29 cellular contexts compared by ENCODE assay signal in the genomic region with DNA sequence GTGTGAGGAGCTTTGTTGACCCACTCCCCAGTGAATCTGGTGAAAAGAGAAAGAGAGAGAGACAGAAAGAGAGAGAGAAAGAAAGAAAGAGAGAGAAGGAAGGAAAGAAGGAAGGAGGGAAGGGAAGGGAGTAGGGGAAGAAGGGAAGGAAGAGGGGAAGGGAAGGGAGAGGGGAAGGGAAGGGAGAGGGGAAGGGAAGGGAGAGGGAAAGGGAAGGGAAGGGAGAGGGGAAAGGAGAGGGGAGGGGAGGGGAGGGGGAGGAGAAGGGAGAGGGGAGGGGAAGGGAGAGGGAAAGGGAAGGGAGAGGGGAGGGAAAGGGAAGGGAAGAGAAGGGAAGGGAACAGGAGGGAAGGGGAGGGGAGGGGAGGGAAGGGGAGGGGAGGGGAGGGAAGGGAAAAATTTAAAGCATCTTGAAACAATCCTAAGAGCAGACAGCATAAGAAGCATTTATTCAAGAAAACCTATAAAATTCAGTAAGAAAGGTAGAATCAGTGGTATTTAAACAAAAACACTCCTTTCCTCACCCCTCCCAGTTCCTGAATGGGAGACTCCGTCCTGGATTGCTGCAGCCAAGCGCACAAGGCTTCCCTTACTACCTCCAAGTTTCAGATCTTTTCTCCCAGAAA.
DNase-seq lines count a peak whose midpoint lies in the region; ATAC-seq, FAIRE-seq and TF ChIP-seq lines count a peak whose summit lies in the region.
"Had no signal": no experiment of that assay in that cellular context is flagged by ENCODE, and none has a peak within 500 bp of the region (broad histone marks: within the 10 kb centered on the region; RNA-seq: fewer than 3 reads in every experiment).

No MANE protein-coding gene starts in this region.

- TF ChIP-seq CTCF in GM23338 (conservative IDR thresholded peaks at IDR 0.05; ENCODE audit: low read depth in 2 of 2) = no peak
- no peak for TF ChIP-seq CTCF in K562 (IDR thresholded peaks at IDR 0.05 in 2 of 3, conservative IDR thresholded peaks at IDR 0.05 in 1 of 3; ENCODE audit: insufficient read depth in 2 of 3, low read depth in 1 of 3, low read length in 3 of 3)
- TF ChIP-seq CTCF in neural progenitor cell (IDR thresholded peaks at IDR 0.05) = no peak

- CTCF ChIA-PET in K562 (lab: Yijun Ruan, JAX; ENCODE audit: low intra/inter-chr PET ratio) = no interaction called here

- no peak overlapping the region for H3K4me3 Mint-ChIP-seq in GM23338
- H3K4me3 Mint-ChIP-seq in neural progenitor cell = no peak overlapping the region
- H3K4me3 Mint-ChIP-seq: CD14-positive monocyte; CD4-positive, alpha-beta memory T cell; CD4-positive, CD25-positive, alpha-beta regulatory T cell; CD8-positive, alpha-beta memory T cell had no signal

- no peaks in the 10 kb centered on the region for H3K79me2 ChIP-seq in GM23338 (replicated peaks; ENCODE audit: insufficient read depth)
- no peaks in the 10 kb centered on the region for H3K79me2 ChIP-seq in K562 (ENCODE audit: control insufficient read depth, insufficient read depth, low read length)
- no peaks in the 10 kb centered on the region for H3K79me2 ChIP-seq in neural progenitor cell (ENCODE audit: low read depth)

- H3K9me1 ChIP-seq in K562 (ENCODE audit: control insufficient read depth, insufficient read depth, low read length) = no peaks in the 10 kb centered on the region

- no peaks in the 10 kb centered on the region for H3K4me1 Mint-ChIP-seq in GM23338
- H3K4me1 Mint-ChIP-seq in neural progenitor cell = peaks cover 17% of the 10 kb centered on the region
- H3K4me1 Mint-ChIP-seq: CD14-positive monocyte; CD4-positive, alpha-beta memory T cell; CD4-positive, CD25-positive, alpha-beta regulatory T cell; CD8-positive, alpha-beta memory T cell had no signal

- TF ChIP-seq POLR2A in K562 (conservative IDR thresholded peaks at IDR 0.05) = no peak

- peak overlapping the region; percentile 94 for H2AFZ ChIP-seq in GM23338
- no peak overlapping the region for H2AFZ ChIP-seq in K562 (ENCODE audit: low read depth, low read length)
- peak overlapping the region; percentile 18 for H2AFZ ChIP-seq in neural progenitor cell (replicated peaks)

- no peak overlapping the region for H3K27ac Mint-ChIP-seq in GM23338
- H3K27ac Mint-ChIP-seq in neural progenitor cell = no peak overlapping the region
- H3K27ac Mint-ChIP-seq: CD14-positive monocyte; CD4-positive, alpha-beta memory T cell; CD4-positive, CD25-positive, alpha-beta regulatory T cell; CD8-positive, alpha-beta memory T cell had no signal

- intact Hi-C loops in K562 (cut with micrococcal nuclease) = no loop called here

- in situ Hi-C loops in K562 (cut with MboI) = no loop called here
- in situ Hi-C loops in G401 (cut with HindIII; ENCODE audit: low sequenced_read_pairs) = no loop called here

- H3K9ac ChIP-seq in K562 (ENCODE audit: insufficient read depth in 1 of 2, low read depth in 2 of 2, low read length in 2 of 2) (no peak overlapping the region), neural progenitor cell (no peak overlapping the region)
- H3K9ac ChIP-seq: BLaER1 had no signal

- POLR2A ChIA-PET in K562 (lab: Yijun Ruan, JAX) = no interaction called here

- no peak overlapping the region for H3K27ac ChIP-seq in GM23338 (ENCODE audit: low read depth)
- H3K27ac ChIP-seq in K562 (ENCODE audit: extremely low read depth, low read depth, low read length) = no peak overlapping the region
- no peak overlapping the region for H3K27ac ChIP-seq in neural progenitor cell
- H3K27ac ChIP-seq: BLaER1 had no signal

- peaks cover 3% of the 10 kb centered on the region for H3K27me3 Mint-ChIP-seq in GM23338 (ENCODE audit: insufficient read depth, low read depth, poor library complexity)
- peaks cover 2% of the 10 kb centered on the region for H3K27me3 Mint-ChIP-seq in neural progenitor cell (ENCODE audit: insufficient read depth, low read depth)
- H3K27me3 Mint-ChIP-seq: CD4-positive, alpha-beta memory T cell; CD4-positive, CD25-positive, alpha-beta regulatory T cell; CD8-positive, alpha-beta memory T cell had no signal

- H3K9me3 ChIP-seq in K562 (replicated peaks; ENCODE audit: control insufficient read depth, insufficient read depth, low read depth, low read length) = 0 out of 2 replicates have a peak, but pooled peaks cover 2% of the 10 kb centered on the region
- no peaks in the 10 kb centered on the region for H3K9me3 ChIP-seq in neural progenitor cell (ENCODE audit: low read depth)
- H3K9me3 ChIP-seq: BE2C had no signal

- H3K27me3 ChIP-seq in GM23338 (ENCODE audit: insufficient read depth) = no peaks in the 10 kb centered on the region
- no peaks in the 10 kb centered on the region for H3K27me3 ChIP-seq in K562 (ENCODE audit: control insufficient read depth in 2 of 2, insufficient read depth in 2 of 2, low read length in 2 of 2)
- no peaks in the 10 kb centered on the region for H3K27me3 ChIP-seq in neural progenitor cell
- H3K27me3 ChIP-seq: BE2C, BLaER1 had no signal

- H3K4me1 ChIP-seq in GM23338 (ENCODE audit: insufficient read depth) (no peaks in the 10 kb centered on the region), K562 (replicated peaks in 1 of 2; ENCODE audit: control insufficient read depth in 2 of 2, insufficient read depth in 2 of 2, low read length in 2 of 2) (no peaks in the 10 kb centered on the region), neural progenitor cell (no peaks in the 10 kb centered on the region)
- H3K4me1 ChIP-seq: BE2C, BLaER1 had no signal

- no peak for DNase-seq in GM23338 (ENCODE audit: low spot score)
- DNase-seq in K562 (ENCODE audit: extremely low read depth in 1 of 4, low spot score in 3 of 4) = no peak
- peak; percentile 12 for DNase-seq in left kidney (ENCODE audit: low read depth, low spot score)
- no peak for DNase-seq in neural progenitor cell (ENCODE audit: low spot score)
- no peak for DNase-seq in G401 (ENCODE audit: low spot score)
- no peak for DNase-seq in RCC 7860 (ENCODE audit: low spot score)
- DNase-seq in stimulated activated naive CD4-positive, alpha-beta T cell (lab: John Stamatoyannopoulos, UW) = no peak
- DNase-seq: 8988T; ACHN; BE2C; C1 segment of cervical spinal cord; CD4-positive, alpha-beta memory T cell; CD4-positive, CD25-positive, alpha-beta regulatory T cell; CD8-positive, alpha-beta memory T cell; COR-L47; DMS 273 treated with DMSO at 0.1 percent for 48 hours; DMS153; DMS53; DMS79; DND-41; EL; GF-D8 had no signal

- FAIRE-seq in K562 (lab: Jason Lieb, UNC) = no peak
- FAIRE-seq in RCC 7860 (lab: Jason Lieb, UNC) = no peak
- FAIRE-seq: A204.1, G401.6, GM12891, GM19239 had no signal

- H3K36me3 Mint-ChIP-seq in GM23338 (ENCODE audit: low read depth) (peaks cover 15% of the 10 kb centered on the region), neural progenitor cell (no peaks in the 10 kb centered on the region)
- H3K36me3 Mint-ChIP-seq: CD14-positive monocyte; CD4-positive, alpha-beta memory T cell; CD4-positive, CD25-positive, alpha-beta regulatory T cell; CD8-positive, alpha-beta memory T cell had no signal

- no peaks in the 10 kb centered on the region for H4K20me1 ChIP-seq in GM23338 (replicated peaks; ENCODE audit: insufficient read depth)
- H4K20me1 ChIP-seq in K562 (replicated peaks; ENCODE audit: control insufficient read depth, insufficient read depth, low read length) = no peaks in the 10 kb centered on the region
- no peaks in the 10 kb centered on the region for H4K20me1 ChIP-seq in neural progenitor cell (ENCODE audit: low read depth)
- H4K20me1 ChIP-seq: BLaER1 had no signal

- H3K4me3 ChIP-seq in GM23338 = no peak overlapping the region
- no peak overlapping the region for H3K4me3 ChIP-seq in K562
- no peak overlapping the region for H3K4me3 ChIP-seq in neural progenitor cell
- H3K4me3 ChIP-seq: BLaER1 had no signal

- ATAC-seq in GM23338 = no peak
- no peak for ATAC-seq in K562
- no peak for ATAC-seq in HG03520 (IDR thresholded peaks at IDR 0.05; ENCODE audit: unreplicated experiment)

- H3K36me3 ChIP-seq in GM23338 (ENCODE audit: insufficient read depth) (peaks cover 7% of the 10 kb centered on the region; the same call in 1 of the 2 replicates), K562 (ENCODE audit: control insufficient read depth, insufficient read depth, low read length) (no peaks in the 10 kb centered on the region), neural progenitor cell (no peaks in the 10 kb centered on the region)
- H3K36me3 ChIP-seq: BE2C, BLaER1 had no signal

- 0% methylated on average over 2 of the region's 2 CpGs for WGBS in K562 (ENCODE audit: insufficient coverage, low coverage, missing lambda C conversion rate)

- H3K9me2 ChIP-seq in GM23338 (ENCODE audit: insufficient read depth) = peaks cover 10% of the 10 kb centered on the region; the same call in 1 of the 2 replicates

- no TSS peak for BruUV-seq in K562 (replicated peaks; lab: Mats Ljungman, UMichigan)

- no peak for TF ChIP-seq RAD21 in K562 (CRISPR knock-in tag; conservative IDR thresholded peaks at IDR 0.05 in 1 of 2, IDR thresholded peaks at IDR 0.05 in 1 of 2)

- TF ChIP-seq EP300 in K562 (IDR thresholded peaks at IDR 0.05; ENCODE audit: low read length) = no peak

- H3K9me3 Mint-ChIP-seq in GM23338 (peaks cover 16% of the 10 kb centered on the region), neural progenitor cell (peaks cover 14% of the 10 kb centered on the region)

- H3K4me2 ChIP-seq in GM23338 (no peak overlapping the region), K562 (ENCODE audit: insufficient read depth, low read length) (no peak overlapping the region), neural progenitor cell (no peak overlapping the region)
- H3K4me2 ChIP-seq: BLaER1 had no signal

- H3F3A ChIP-seq in GM23338 (replicated peaks; ENCODE audit: low read depth) (0 out of 2 replicates have a peak, but pooled peaks cover 7% of the 10 kb centered on the region), neural progenitor cell (ENCODE audit: low read depth) (no peaks in the 10 kb centered on the region)

TF ChIP-seq in GM23338, 12 proteins besides CTCF, POLR2A, EP300 and RAD21 (continues in another document):
- TF ChIP-seq NANOG (IDR thresholded peaks at IDR 0.05; ENCODE audit: borderline replicate concordance) (no peak), JUNB (IDR thresholded peaks at IDR 0.05; ENCODE audit: unreplicated experiment) (no peak), CREB1 (CRISPR knock-in tag; IDR thresholded peaks at IDR 0.05; ENCODE audit: low read depth) (no peak), ZNF331 (CRISPR knock-in tag; IDR thresholded peaks at IDR 0.05; ENCODE audit: low read depth) (no peak), EZH2 (IDR thresholded peaks at IDR 0.05; ENCODE audit: low read depth, unreplicated experiment) (no peak)

TF ChIP-seq in K562, 482 proteins besides CTCF, POLR2A, EP300 and RAD21:
- TF ChIP-seq PCBP2 (IDR thresholded peaks at IDR 0.05; ENCODE audit: low read depth, low read length, poor library complexity, severe bottlenecking) (peak; percentile 58), HNRNPK (IDR thresholded peaks at IDR 0.05; ENCODE audit: low read depth, low read length, poor library complexity, severe bottlenecking) (peak; percentile 82), PHF21A (IDR thresholded peaks at IDR 0.05; ENCODE audit: borderline replicate concordance, low read depth) (no peak)
